In genomic region chr18:76489081-76489480, GRCh38 we compare ENCODE assay signal across 1 cellular context.
TF ChIP-seq lines count a peak whose summit lies in the region.

No MANE protein-coding gene starts in this region.

TF ChIP-seq in WTC11, 78 proteins besides CTCF, POLR2A, EP300 and RAD21 (continued from another document):
- TF ChIP-seq NR2C2 (CRISPR knock-in tag; IDR thresholded peaks at IDR 0.05) (no peak), ZNF317 (CRISPR knock-in tag; IDR thresholded peaks at IDR 0.05; ENCODE audit: borderline replicate concordance, low read depth) (no peak), ZBTB21 (CRISPR knock-in tag; IDR thresholded peaks at IDR 0.05; ENCODE audit: borderline replicate concordance) (no peak), NFYB (CRISPR knock-in tag; conservative IDR thresholded peaks at IDR 0.05; ENCODE audit: low read depth) (no peak), TEAD4 (CRISPR knock-in tag; IDR thresholded peaks at IDR 0.05) (no peak)
- TF ChIP-seq, protein P1, sequence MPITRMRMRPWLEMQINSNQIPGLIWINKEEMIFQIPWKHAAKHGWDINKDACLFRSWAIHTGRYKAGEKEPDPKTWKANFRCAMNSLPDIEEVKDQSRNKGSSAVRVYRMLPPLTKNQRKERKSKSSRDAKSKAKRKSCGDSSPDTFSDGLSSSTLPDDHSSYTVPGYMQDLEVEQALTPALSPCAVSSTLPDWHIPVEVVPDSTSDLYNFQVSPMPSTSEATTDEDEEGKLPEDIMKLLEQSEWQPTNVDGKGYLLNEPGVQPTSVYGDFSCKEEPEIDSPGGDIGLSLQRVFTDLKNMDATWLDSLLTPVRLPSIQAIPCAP (CRISPR knock-in tag; IDR thresholded peaks at IDR 0.05), result no peak
- TF ChIP-seq, protein P2, sequence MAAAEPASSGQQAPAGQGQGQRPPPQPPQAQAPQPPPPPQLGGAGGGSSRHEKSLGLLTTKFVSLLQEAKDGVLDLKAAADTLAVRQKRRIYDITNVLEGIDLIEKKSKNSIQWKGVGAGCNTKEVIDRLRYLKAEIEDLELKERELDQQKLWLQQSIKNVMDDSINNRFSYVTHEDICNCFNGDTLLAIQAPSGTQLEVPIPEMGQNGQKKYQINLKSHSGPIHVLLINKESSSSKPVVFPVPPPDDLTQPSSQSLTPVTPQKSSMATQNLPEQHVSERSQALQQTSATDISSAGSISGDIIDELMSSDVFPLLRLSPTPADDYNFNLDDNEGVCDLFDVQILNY (CRISPR knock-in tag; IDR thresholded peaks at IDR 0.05), result no peak
